In genomic region chr10:28897617-28898464, GRCh38 we compare ENCODE assay signal across 15 cellular contexts.
DNase-seq lines count a peak whose midpoint lies in the region; ATAC-seq and TF ChIP-seq lines count a peak whose summit lies in the region.
"Had no signal": no experiment of that assay in that cellular context is flagged by ENCODE, and none has a peak within 500 bp of the region (broad histone marks: within the 10 kb centered on the region; RNA-seq: fewer than 3 reads in every experiment).

No MANE protein-coding gene starts in this region.

- H4K20me1 ChIP-seq in BLaER1 = no peaks in the 10 kb centered on the region
- no peaks in the 10 kb centered on the region for H4K20me1 ChIP-seq in neural cell (ENCODE audit: insufficient read depth)

- TF ChIP-seq CTCF in heart right ventricle (IDR thresholded peaks at IDR 0.05) (no peak), neural cell (IDR thresholded peaks at IDR 0.05; ENCODE audit: poor library complexity, severe bottlenecking) (no peak)

- peak; percentile 63 for DNase-seq in astrocyte of the hippocampus (ENCODE audit: low read depth, low spot score)
- DNase-seq in heart right ventricle = peak; percentile 11 to 34
- DNase-seq in KBM-7 = no peak
- DNase-seq in activated naive CD4-positive, alpha-beta T cell (lab: John Stamatoyannopoulos, UW) = no peak
- DNase-seq in A172 (ENCODE audit: low spot score) = no peak
- DNase-seq in activated gamma-delta T cell treated with Interleukin-2 at 50 U/mL for 16 hours = no peak
- DNase-seq: amniotic stem cell, kidney glomerular epithelial cell, NCI-H2171, RPMI8226 had no signal

- no peaks in the 10 kb centered on the region for H3K79me2 ChIP-seq in neural cell (replicated peaks; ENCODE audit: insufficient read depth, low read length)

- H3K9me3 ChIP-seq in BLaER1 (peaks cover 17% of the 10 kb centered on the region), heart right ventricle (no peaks in the 10 kb centered on the region), neural cell (ENCODE audit: low read length) (no peaks in the 10 kb centered on the region)
- H3K9me3 ChIP-seq: A549, prostate gland, vagina had no signal

- no peak overlapping the region for H3K4me3 ChIP-seq in BLaER1
- peak overlapping the region in 1 of 10 donors; percentile 22 for H3K4me3 ChIP-seq in heart right ventricle
- H3K4me3 ChIP-seq in neural cell (ENCODE audit: low read length) = peak overlapping the region; percentile 53
- H3K4me3 ChIP-seq: A549, prostate gland, vagina had no signal

- H3K4me2 ChIP-seq in BLaER1 (peak overlapping the region; percentile 56), neural cell (ENCODE audit: low read length) (peak overlapping the region; percentile 20)
- H3K4me2 ChIP-seq: A549 had no signal

- H3K36me3 ChIP-seq in BLaER1 (no peaks in the 10 kb centered on the region), heart right ventricle (no peaks in the 10 kb centered on the region), neural cell (ENCODE audit: insufficient read depth, low read length) (no peaks in the 10 kb centered on the region)
- H3K36me3 ChIP-seq: prostate gland, vagina had no signal

- in situ Hi-C loops in KBM-7 (cut with MboI; ENCODE audit: low pct_unique_long_range_greater_than_20kb, low sequenced_read_pairs) = no loop called here

- peak overlapping the region; percentile 63 for H3K27ac ChIP-seq in BLaER1
- peak overlapping the region; percentile 39 to 79 (median 66) for H3K27ac ChIP-seq in heart right ventricle
- no peak overlapping the region for H3K27ac ChIP-seq in neural cell (ENCODE audit: low read length)
- H3K27ac ChIP-seq: prostate gland, vagina had no signal

- H3K4me1 ChIP-seq in BLaER1 = peaks cover 19% of the 10 kb centered on the region
- peaks cover 0 to 13% (median 7%) of the 10 kb centered on the region in 9 donors for H3K4me1 ChIP-seq in heart right ventricle
- H3K4me1 ChIP-seq: prostate gland, vagina had no signal

- TF ChIP-seq RAD21 in neural cell (conservative IDR thresholded peaks at IDR 0.05) = no peak

- H3K9me2 ChIP-seq in neural cell (ENCODE audit: insufficient read depth, low read length) = no peaks in the 10 kb centered on the region

- H3K27me3 ChIP-seq in BLaER1 = no peaks in the 10 kb centered on the region
- no peaks in the 10 kb centered on the region for H3K27me3 ChIP-seq in heart right ventricle
- H3K27me3 ChIP-seq in neural cell (ENCODE audit: insufficient read depth, low read depth, low read length) = no peaks in the 10 kb centered on the region
- H3K27me3 ChIP-seq: vagina had no signal

- intact Hi-C loops in heart right ventricle (cut with DNase I) = loop anchor here in 4 of 10 donors (2.0 to 10.0 kb wide), 5 partner anchors 87 to 221 kb away; partner anchors contain the start of gene BAMBI (in 2 of the 4)

- peaks cover 4% of the 10 kb centered on the region for H3F3A ChIP-seq in neural cell (ENCODE audit: insufficient read depth, low read length, poor library complexity, severe bottlenecking)

- H2AFZ ChIP-seq in neural cell (ENCODE audit: low read depth, low read length) = no peak overlapping the region

- H3K9ac ChIP-seq in BLaER1 (peak overlapping the region; percentile 12; the same call in 1 of the 2 replicates), neural cell (ENCODE audit: low read length) (no peak overlapping the region)

- ATAC-seq in heart right ventricle = peak; percentile 72 to 98 (median 90)
- ATAC-seq: A549 had no signal

- TF ChIP-seq EP300 in neural cell (conservative IDR thresholded peaks at IDR 0.05; ENCODE audit: poor library complexity, severe bottlenecking) = peak; percentile 60

- 26 to 43% methylated on average over 23 of the region's 23 CpGs for WGBS in heart right ventricle, 2 donors

TF ChIP-seq in neural cell, 6 proteins besides CTCF, POLR2A, EP300 and RAD21:
- peak; percentile 44 for TF ChIP-seq POLR2AphosphoS5 (IDR thresholded peaks at IDR 0.05)
- TF ChIP-seq TAF1 (IDR thresholded peaks at IDR 0.05; ENCODE audit: low read depth) = no peak
- TF ChIP-seq EZH2 (IDR thresholded peaks at IDR 0.05; ENCODE audit: borderline replicate concordance, insufficient read depth, low read length, poor library complexity, severe bottlenecking) = no peak

Comparison
In these comparisons a context has a peak if more than half of its experiments do, and no peak if none do; other contexts are left out.
1. DNase-seq: peak in astrocyte of the hippocampus (single experiment) and heart right ventricle (2 of 2); none in KBM-7 (single experiment), activated naive CD4-positive, alpha-beta T cell (0 of 4), A172 (single experiment) and activated gamma-delta T cell treated with Interleukin-2 at 50 U/mL for 16 hours (single experiment).